ENCODE assay signal across 31 cellular contexts in the genomic region with DNA sequence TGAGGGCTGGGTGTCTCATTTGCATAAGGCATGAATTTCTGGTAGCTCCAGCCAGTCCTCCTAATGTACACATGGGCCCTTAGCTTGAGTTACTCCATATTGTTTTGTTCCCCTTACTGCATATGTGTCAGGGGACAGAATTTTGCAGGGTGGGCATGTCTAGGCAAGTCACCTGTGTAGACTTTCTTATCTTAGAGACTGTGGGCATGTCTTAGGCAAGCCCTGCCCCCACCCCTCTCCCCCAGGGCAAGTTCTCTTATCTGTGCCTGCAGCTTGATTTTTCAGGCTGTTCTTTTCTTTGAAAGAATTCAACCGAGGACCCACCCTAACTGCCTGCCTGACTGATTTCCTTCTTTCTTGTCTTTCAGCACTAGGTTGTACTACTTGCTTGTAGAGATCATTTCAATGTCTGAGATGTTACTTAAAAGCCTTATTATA. TPM values are rescaled to one million over a fixed set of nuclear protein-coding genes. Genes with fewer than 3 reads are reported as not detected.
"Had no signal": no experiment of that assay in that cellular context is flagged by ENCODE, and none has a peak within 500 bp of the region (broad histone marks: within the 10 kb centered on the region; RNA-seq: fewer than 3 reads in every experiment).

No MANE protein-coding gene starts in this region.

- H2AFZ ChIP-seq: hepatocyte had no signal

- H3K4me1 ChIP-seq: body of pancreas, colonic mucosa, gastroesophageal sphincter, pancreas, prostate gland, sigmoid colon had no signal

- H3K27me3 ChIP-seq: body of pancreas, cardiac muscle cell, colonic mucosa, dorsolateral prefrontal cortex, gastroesophageal sphincter, hepatocyte, pancreas, sigmoid colon had no signal

- FAIRE-seq: kidney, pancreas, small intestine, TTC549, urothelium cell line had no signal

- H3K4me1 Mint-ChIP-seq: activated B cell treated with CpG ODN at 0.5 μM for 24 hours; memory B cell; naive thymus-derived CD4-positive, alpha-beta T cell; stimulated activated effector memory CD8-positive, alpha-beta T cell treated with anti-CD3 and anti-CD28 coated beads, Interleukin-12 subunit alpha, Interleukin-12 subunit beta, amount 100 ng/mL, for 72 hours had no signal

- H3K79me2 ChIP-seq: hepatocyte had no signal

- H3K4me3 ChIP-seq: body of pancreas, cardiac muscle cell, colonic mucosa, dorsolateral prefrontal cortex, gastroesophageal sphincter, hepatocyte, pancreas, prostate gland, sigmoid colon, thoracic aorta had no signal

- DNase-seq: activated B cell treated with CpG ODN at 0.5 μM for 24 hours; activated naive CD4-positive, alpha-beta T cell; activated T-cell treated with anti-CD3 and anti-CD28 coated beads for 4 hours; activated T-cell treated with anti-CD3 and anti-CD28 coated beads, Interleukin-2, amount 50 U/mL, for 72 hours; aorta; body of pancreas; cerebellar nuclear complex; colonic mucosa; dorsolateral prefrontal cortex; effector memory CD4-positive, alpha-beta T cell; kidney; midbrain; naive thymus-derived CD4-positive, alpha-beta T cell; pancreas; retina; sigmoid colon; small intestine; stimulated activated CD4-positive, alpha-beta T cell treated with anti-CD3 and anti-CD28 coated beads, Interleukin-4, amount 100 ng/mL, for 24 hours; T-helper 1 cell; trophoblast cell had no signal

- H3K4me2 ChIP-seq: hepatocyte had no signal

- H3K36me3 Mint-ChIP-seq: activated naive CD4-positive, alpha-beta T cell treated with anti-CD3 and anti-CD28 coated beads, Interleukin-2, amount 50 U/mL, for 72 hours; stimulated activated effector memory CD8-positive, alpha-beta T cell treated with anti-CD3 and anti-CD28 coated beads, Interleukin-12 subunit alpha, Interleukin-12 subunit beta, amount 100 ng/mL, for 72 hours had no signal

- ATAC-seq: activated naive CD4-positive, alpha-beta T cell treated with anti-CD3 and anti-CD28 coated beads, Interleukin-2, amount 50 U/mL, for 72 hours; activated T-cell treated with anti-CD3 and anti-CD28 coated beads, Interleukin-2, amount 50 U/mL, for 72 hours; body of pancreas; gastroesophageal sphincter; naive thymus-derived CD4-positive, alpha-beta T cell; pancreas; stimulated activated effector memory CD8-positive, alpha-beta T cell treated with anti-CD3 and anti-CD28 coated beads, Interleukin-12 subunit alpha, Interleukin-12 subunit beta, amount 100 ng/mL, for 72 hours had no signal

- H3K4me3 Mint-ChIP-seq: activated B cell treated with CpG ODN at 0.5 μM for 24 hours; activated T-cell treated with anti-CD3 and anti-CD28 coated beads, Interleukin-2, amount 50 U/mL, for 72 hours; memory B cell; naive thymus-derived CD4-positive, alpha-beta T cell; stimulated activated effector memory CD8-positive, alpha-beta T cell treated with anti-CD3 and anti-CD28 coated beads, Interleukin-12 subunit alpha, Interleukin-12 subunit beta, amount 100 ng/mL, for 72 hours; stimulated activated naive CD8-positive, alpha-beta T cell treated with anti-CD3 and anti-CD28 coated beads, Interleukin-15, Interleukin-2, amounts not matched to agents 100 ng/mL and 50 ng/mL, for 24 hours had no signal

- H3K27ac Mint-ChIP-seq: activated B cell treated with CpG ODN at 0.5 μM for 24 hours; activated T-cell treated with anti-CD3 and anti-CD28 coated beads, Interleukin-2, amount 50 U/mL, for 72 hours; memory B cell; naive thymus-derived CD4-positive, alpha-beta T cell; stimulated activated effector memory CD8-positive, alpha-beta T cell treated with anti-CD3 and anti-CD28 coated beads, Interleukin-12 subunit alpha, Interleukin-12 subunit beta, amount 100 ng/mL, for 72 hours; stimulated activated naive CD8-positive, alpha-beta T cell treated with anti-CD3 and anti-CD28 coated beads, Interleukin-15, Interleukin-2, amounts not matched to agents 100 ng/mL and 50 ng/mL, for 24 hours had no signal

- H3K36me3 ChIP-seq: cardiac muscle cell, colonic mucosa, gastroesophageal sphincter, pancreas, prostate gland, sigmoid colon, thoracic aorta had no signal

- H3K27ac ChIP-seq: body of pancreas, cardiac muscle cell, colonic mucosa, dorsolateral prefrontal cortex, gastroesophageal sphincter, hepatocyte, pancreas, prostate gland, sigmoid colon, thoracic aorta had no signal

- H3K9me3 ChIP-seq: body of pancreas, colonic mucosa, gastroesophageal sphincter, pancreas, prostate gland, sigmoid colon, thoracic aorta had no signal

RNA-seq across cellular contexts. Expression of gene NHLRC1, which starts 32.1 kb away (rescaled TPM):
- total RNA-seq: activated naive CD4-positive, alpha-beta T cell treated with anti-CD3 and anti-CD28 coated beads, Interleukin-2, amount 50 U/mL, for 72 hours had no signal
